Comparison of ENCODE assay signal across 8 cellular contexts in genomic region chr5:158654415-158654814, GRCh38.
"Had no signal": no experiment of that assay in that cellular context is flagged by ENCODE, and none has a peak within 500 bp of the region (broad histone marks: within the 10 kb centered on the region; RNA-seq: fewer than 3 reads in every experiment).

No MANE protein-coding gene starts in this region.

- DNase-seq: GM23248, GOT3, H7, HFFc6, KBM-7 had no signal

- ATAC-seq: HCT116 had no signal

- H3K4me3 ChIP-seq: GM23248, HAP-1 had no signal

- H3K9me3 ChIP-seq: HAP-1 had no signal

- H3K27ac Mint-ChIP-seq: HFFc6, IgD-negative memory B cell had no signal

- H3K27ac ChIP-seq: GM23248 had no signal

- H3K36me3 ChIP-seq: HAP-1 had no signal

- H3K4me3 Mint-ChIP-seq: HFFc6, IgD-negative memory B cell had no signal

- H3K4me1 ChIP-seq: HAP-1 had no signal
